ENCODE assay signal across 8 cellular contexts in genomic region chr9:6007770-6008168, GRCh38. TPM values are rescaled to one million over a fixed set of nuclear protein-coding genes. Genes with fewer than 3 reads are reported as not detected.
DNase-seq lines count a peak whose midpoint lies in the region; ATAC-seq and TF ChIP-seq lines count a peak whose summit lies in the region.

No MANE protein-coding gene starts in this region.

- H3K4me3 ChIP-seq in AG09309 (ENCODE audit: control insufficient read depth, low read depth, low read length) (peak overlapping the region; percentile 98), mononuclear cell (ENCODE audit: low read length) (peak overlapping the region; percentile 69)

- H3K9me3 Mint-ChIP-seq in endothelial cell (ENCODE audit: unreplicated experiment): no peaks in the 10 kb centered on the region

- H3K4me3 Mint-ChIP-seq in endothelial cell (ENCODE audit: unreplicated experiment): peak overlapping the region; percentile 98

- no peaks in the 10 kb centered on the region for H3K9me3 ChIP-seq in mononuclear cell (ENCODE audit: low read depth, low read length)

- H3K27ac Mint-ChIP-seq in endothelial cell (ENCODE audit: unreplicated experiment): no peak overlapping the region

- no peaks in the 10 kb centered on the region for H3K27me3 ChIP-seq in mononuclear cell (ENCODE audit: insufficient read depth, low read length)

- ATAC-seq in GM18907 (IDR thresholded peaks at IDR 0.05; ENCODE audit: unreplicated experiment) (peak; percentile 52), HG03139 (IDR thresholded peaks at IDR 0.05; ENCODE audit: unreplicated experiment) (peak; percentile 49)

- peaks cover 15% of the 10 kb centered on the region for H3K4me1 Mint-ChIP-seq in endothelial cell (ENCODE audit: unreplicated experiment)

- peaks cover 4% of the 10 kb centered on the region for H3K36me3 Mint-ChIP-seq in endothelial cell (ENCODE audit: low read depth, unreplicated experiment)

- peaks cover 11% of the 10 kb centered on the region for H3K27me3 Mint-ChIP-seq in endothelial cell (ENCODE audit: unreplicated experiment)

- no peak for DNase-seq in AG09309 (ENCODE audit: low read depth)
- peak; percentile 99 for DNase-seq in NCI-H69 (lab: John Stamatoyannopoulos, UW)
- peak; percentile 48 for DNase-seq in activated CD8-positive, alpha-beta memory T cell treated with anti-CD3 and anti-CD28 coated beads, Interleukin-2, amount 50 U/mL, for 1 hour (ENCODE audit: extremely low read depth)
- DNase-seq in endothelial cell (ENCODE audit: low spot score): peak; percentile 85
- DNase-seq in stimulated activated CD8-positive, alpha-beta memory T cell treated with anti-CD3 and anti-CD28 coated beads, Interleukin-4, amount 100 ng/mL, for 24 hours (ENCODE audit: low read depth): peak; percentile 73

- no peak for TF ChIP-seq CTCF in AG09309 (IDR thresholded peaks at IDR 0.05; ENCODE audit: control insufficient read depth, insufficient read depth, low read depth, low read length, missing control alignments)
- TF ChIP-seq CTCF in endothelial cell (IDR thresholded peaks at IDR 0.05; ENCODE audit: unreplicated experiment): no peak

- H3K4me1 ChIP-seq in mononuclear cell (ENCODE audit: insufficient read depth, low read length): peaks cover 12% of the 10 kb centered on the region

RNA-seq across cellular contexts. Expression of gene RANBP6, which starts 7.7 kb away (rescaled TPM):
- total RNA-seq in endothelial cell (ENCODE audit: unreplicated experiment): 19.1 TPM
- 64.3 TPM for total RNA-seq in mononuclear cell
